Comparison of ENCODE assay signal across 12 cellular contexts in genomic region chr11:47499614-47500013, GRCh38. TPM values are rescaled to one million over a fixed set of nuclear protein-coding genes. Genes with fewer than 3 reads are reported as not detected.
DNase-seq lines count a peak whose midpoint lies in the region; ATAC-seq, FAIRE-seq and TF ChIP-seq lines count a peak whose summit lies in the region.
"Had no signal": no experiment of that assay in that cellular context is flagged by ENCODE, and none has a peak within 500 bp of the region (broad histone marks: within the 10 kb centered on the region; RNA-seq: fewer than 3 reads in every experiment).

No MANE protein-coding gene starts in this region.

- H2AFZ ChIP-seq in parathyroid adenoma, result peak overlapping the region; percentile 35

- ATAC-seq in HG02981 (IDR thresholded peaks at IDR 0.05; ENCODE audit: unreplicated experiment) (no peak), HG02970 (IDR thresholded peaks at IDR 0.05; ENCODE audit: low FRiP score, unreplicated experiment) (no peak)

- FAIRE-seq in GM12892 (lab: Jason Lieb, UNC), result peak; percentile 80
- FAIRE-seq: GM18507, urothelium cell line had no signal

- H3K36me3 ChIP-seq in cardiac muscle cell (no peaks in the 10 kb centered on the region), parathyroid adenoma (ENCODE audit: control insufficient read depth, insufficient read depth, low read length) (no peaks in the 10 kb centered on the region)

- H3K9ac ChIP-seq in parathyroid adenoma, result no peak overlapping the region

- DNase-seq in GM12892 (ENCODE audit: insufficient read length), result no peak
- DNase-seq in NCI-H2227 (lab: John Stamatoyannopoulos, UW; ENCODE audit: unreplicated experiment), result peak; percentile 20
- no peak for DNase-seq in cardiac muscle cell (ENCODE audit: low read depth in 1 of 2, low spot score in 1 of 2)
- DNase-seq in coronary artery (ENCODE audit: low spot score), result no peak
- no peak for DNase-seq in T-helper 1 cell
- DNase-seq: activated CD4-positive, CD25-positive, alpha-beta regulatory T cell; activated naive CD4-positive, alpha-beta T cell had no signal

- H3K4me2 ChIP-seq in parathyroid adenoma (ENCODE audit: low read length), result peak overlapping the region; percentile 74

- H3K27ac ChIP-seq in cardiac muscle cell (peak overlapping the region; percentile 2), parathyroid adenoma (peak overlapping the region; percentile 86), coronary artery (peak overlapping the region in 1 of 2 donors; percentile 9)

- H3K27me3 ChIP-seq in cardiac muscle cell, result no peaks in the 10 kb centered on the region
- H3K27me3 ChIP-seq in parathyroid adenoma (ENCODE audit: control insufficient read depth, insufficient read depth, low read length), result no peaks in the 10 kb centered on the region

- peaks cover 48% of the 10 kb centered on the region for H3K4me1 ChIP-seq in cardiac muscle cell (ENCODE audit: low read depth)
- H3K4me1 ChIP-seq in parathyroid adenoma, result peaks cover 31% of the 10 kb centered on the region

- H3K4me3 ChIP-seq in cardiac muscle cell (no peak overlapping the region), parathyroid adenoma (ENCODE audit: low read depth, low read length) (peak overlapping the region; percentile 81), coronary artery (no peak overlapping the region)

- no peak for TF ChIP-seq POLR2A in GM12892 (IDR thresholded peaks at IDR 0.05; ENCODE audit: low read depth, low read length)

- no peaks in the 10 kb centered on the region for H3K9me3 ChIP-seq in cardiac muscle cell (ENCODE audit: low read depth)
- H3K9me3 ChIP-seq in parathyroid adenoma (ENCODE audit: control insufficient read depth, low read length), result no peaks in the 10 kb centered on the region

- TF ChIP-seq CTCF in cardiac muscle cell (IDR thresholded peaks at IDR 0.05; ENCODE audit: low read depth, low read length) (no peak), parathyroid adenoma (IDR thresholded peaks at IDR 0.05) (no peak), coronary artery (IDR thresholded peaks at IDR 0.05) (no peak)

- peaks cover 33% of the 10 kb centered on the region for H3K79me2 ChIP-seq in parathyroid adenoma

RNA-seq across cellular contexts. Expression of gene RAPSN, which starts 50.7 kb away (rescaled TPM):
- polyA plus RNA-seq in GM12892 (2012; ENCODE audit: missing spikeins), result 0.59 TPM
- not detected in 2 replicates for total RNA-seq in cardiac muscle cell
- polyA plus RNA-seq in cardiac muscle cell, result not detected in 2 replicates

RNA-seq across cellular contexts. Expression of gene CELF1, which starts 53.3 kb away (rescaled TPM):
- polyA plus RNA-seq in GM12892 (2012; ENCODE audit: missing spikeins), result 46.9 TPM
- 72.2 and 178 TPM in 2 replicates for total RNA-seq in cardiac muscle cell
- polyA plus RNA-seq in cardiac muscle cell, result 98.9 and 162 TPM in 2 replicates
